20 cellular contexts compared by ENCODE assay signal in the genomic region with DNA sequence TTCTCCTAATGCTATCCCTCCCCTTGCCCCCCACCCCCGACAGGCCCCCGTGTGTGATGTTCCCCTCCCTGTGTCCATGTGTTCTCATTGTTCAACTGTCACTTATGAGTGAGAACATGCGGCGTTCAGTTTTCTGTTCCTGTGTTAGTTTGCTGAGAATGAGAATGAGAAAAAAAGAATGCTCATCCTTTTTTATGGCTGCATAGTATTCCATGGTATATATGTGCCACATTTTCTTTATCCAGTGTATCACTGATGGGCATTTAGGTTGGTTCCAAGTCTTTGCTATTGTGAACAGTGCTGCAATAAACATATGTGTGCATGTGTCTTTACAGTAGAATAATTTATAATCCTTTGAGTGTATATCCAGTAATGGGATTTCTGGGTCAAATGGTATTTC. TPM values are rescaled to one million over a fixed set of nuclear protein-coding genes. Genes with fewer than 3 reads are reported as not detected.
"Had no signal": no experiment of that assay in that cellular context is flagged by ENCODE, and none has a peak within 500 bp of the region (broad histone marks: within the 10 kb centered on the region; RNA-seq: fewer than 3 reads in every experiment).

No MANE protein-coding gene starts in this region.

RNA-seq across cellular contexts. Expression of a gene that starts 26.2 kb away (rescaled TPM):
- total RNA-seq: activated naive CD4-positive, alpha-beta T cell treated with anti-CD3 and anti-CD28 coated beads for 36 hours; activated naive CD4-positive, alpha-beta T cell treated with anti-CD3 and anti-CD28 coated beads, Interleukin-2, amount 50 U/mL, for 72 hours; activated naive CD8-positive, alpha-beta T cell treated with anti-CD3 and anti-CD28 coated beads for 36 hours; activated naive CD8-positive, alpha-beta T cell treated with anti-CD3 and anti-CD28 coated beads, Interleukin-2, amount 10 ng/mL, durations not matched to agents 7 days and 5 days; activated T-cell treated with anti-CD3 and anti-CD28 coated beads, Interleukin-2, amount 50 U/mL, for 4 hours; activated T-cell treated with anti-CD3 and anti-CD28 coated beads, Interleukin-2, amount 50 U/mL, for 72 hours; activated T-helper 1 cell treated with anti-CD3 and anti-CD28 coated beads, Interleukin-12 subunit alpha, Interleukin-12 subunit beta, Interleukin-2, Interleukin-4 antibody, amounts not matched to agents 30 ng/mL and 10 ng/mL and 1 ng/mL, durations not matched to agents 14 hours and 24 hours and 36 hours; activated T-helper 17 cell treated with anti-CD3 and anti-CD28 coated beads, Interleukin-2, amount 50 U/mL, for 72 hours; activated T-helper 2 cell treated with anti-CD3 and anti-CD28 coated beads, Interferon-gamma antibody, Interleukin-2, Interleukin-4, amounts not matched to agents 10 μg/mL and 5 μg/mL and 100 μg/mL, durations not matched to agents 14 hours and 24 hours and 36 hours; adrenal gland; aorta; ascending aorta; astrocyte; body of pancreas; breast epithelium; bronchial epithelial cell; cardiac muscle cell; cardiac septum; cerebellum; chondrocyte had no signal
- polyA plus RNA-seq: adrenal gland, aorta, cardiac muscle cell had no signal
